ENCODE assay signal across 12 cellular contexts in genomic region chr5:388266-389196, GRCh38. TPM values are rescaled to one million over a fixed set of nuclear protein-coding genes. Genes with fewer than 3 reads are reported as not detected.
DNase-seq lines count a peak whose midpoint lies in the region; ATAC-seq, FAIRE-seq and TF ChIP-seq lines count a peak whose summit lies in the region.
"Had no signal": no experiment of that assay in that cellular context is flagged by ENCODE, and none has a peak within 500 bp of the region (broad histone marks: within the 10 kb centered on the region; RNA-seq: fewer than 3 reads in every experiment).

No MANE protein-coding gene starts in this region.

- no peak overlapping the region for H3K9ac ChIP-seq in kidney (ENCODE audit: low read length in 2 of 2)
- H3K9ac ChIP-seq: neural progenitor cell had no signal

- peaks cover 55% of the 10 kb centered on the region for H3K4me1 Mint-ChIP-seq in activated CD8-positive, alpha-beta T cell treated with anti-CD3 and anti-CD28 coated beads, Interleukin-2, amount 10 ng/mL, durations not matched to agents 7 days and 5 days (ENCODE audit: low read depth)
- peaks cover 34% of the 10 kb centered on the region for H3K4me1 Mint-ChIP-seq in activated CD8-positive, alpha-beta T cell treated with anti-CD3 and anti-CD28 coated beads for 36 hours (ENCODE audit: low read depth)

- TF ChIP-seq POLR2A in suprapubic skin (IDR thresholded peaks at IDR 0.05): no peak

- H3K27ac ChIP-seq in kidney (ENCODE audit: low read depth in 2 of 2, low read length in 2 of 2): no peak overlapping the region
- H3K27ac ChIP-seq in suprapubic skin: no peak overlapping the region
- H3K27ac ChIP-seq: neural progenitor cell had no signal

- no peak for FAIRE-seq in kidney (lab: Jason Lieb, UNC)
- FAIRE-seq in urothelium cell line (lab: Jason Lieb, UNC): no peak
- FAIRE-seq: astrocyte had no signal

- CTCF ChIA-PET in activated CD8-positive, alpha-beta T cell treated with anti-CD3 and anti-CD28 coated beads, Interleukin-2, amount 10 ng/mL, durations not matched to agents 7 days and 5 days (lab: Charles Lee): no interaction called here
- CTCF ChIA-PET in activated CD8-positive, alpha-beta T cell treated with anti-CD3 and anti-CD28 coated beads for 36 hours (lab: Charles Lee): interaction anchor here (0.8 kb wide), 1 partner anchor 10 kb away, joined by 3 read pairs; no protein-coding TSS in a partner anchor

- 85% methylated on average over 27 of the region's 34 CpGs for whole genome bisulfite sequencing in suprapubic skin

- H3K36me3 ChIP-seq in kidney (ENCODE audit: control insufficient read depth in 1 of 2, insufficient read depth in 2 of 2, low read length in 2 of 2): no peaks in the 10 kb centered on the region
- H3K36me3 ChIP-seq in suprapubic skin: no peaks in the 10 kb centered on the region
- H3K36me3 ChIP-seq: neural progenitor cell had no signal

- H3K4me1 ChIP-seq in kidney (ENCODE audit: control insufficient read depth in 1 of 2, insufficient read depth in 1 of 2, low read depth in 1 of 2, low read length in 2 of 2) (no peaks in the 10 kb centered on the region), suprapubic skin (peaks cover 8% of the 10 kb centered on the region)

- TF ChIP-seq EP300 in suprapubic skin (IDR thresholded peaks at IDR 0.05): no peak

- POLR2A ChIA-PET in activated CD8-positive, alpha-beta T cell treated with anti-CD3 and anti-CD28 coated beads, Interleukin-2, amount 10 ng/mL, durations not matched to agents 7 days and 5 days (lab: Charles Lee): no interaction called here
- POLR2A ChIA-PET in activated CD8-positive, alpha-beta T cell treated with anti-CD3 and anti-CD28 coated beads for 36 hours (lab: Charles Lee): interaction anchor here (1.4 kb wide), 1 partner anchor 9 kb away, joined by 3 read pairs; no protein-coding TSS in a partner anchor

- no peak for ATAC-seq in activated CD8-positive, alpha-beta T cell treated with anti-CD3 and anti-CD28 coated beads, Interleukin-2, amount 10 ng/mL, durations not matched to agents 7 days and 5 days
- no peak for ATAC-seq in activated CD8-positive, alpha-beta T cell treated with anti-CD3 and anti-CD28 coated beads for 36 hours
- ATAC-seq: Panc1 had no signal

- no peak for DNase-seq in activated CD8-positive, alpha-beta T cell treated with anti-CD3 and anti-CD28 coated beads, Interleukin-2, amount 10 ng/mL, durations not matched to agents 7 days and 5 days
- DNase-seq in activated CD8-positive, alpha-beta T cell treated with anti-CD3 and anti-CD28 coated beads for 36 hours: no peak
- DNase-seq in MV-4-11 (lab: John Stamatoyannopoulos, UW) (peak; percentile 17), kidney (peak; percentile 61), suprapubic skin (ENCODE audit: low spot score in 2 of 2) (peak; percentile 62 to 75), ureter (ENCODE audit: low spot score) (no peak), NCI-H1417 treated with DMSO at 0.1 percent for 48 hours (lab: John Stamatoyannopoulos, UW) (no peak), urothelium cell line (ENCODE audit: low spot score) (no peak)
- DNase-seq: activated CD4-positive, alpha-beta T cell treated with anti-CD3 and anti-CD28 coated beads for 1 hour had no signal

- intact Hi-C loops in activated CD8-positive, alpha-beta T cell treated with anti-CD3 and anti-CD28 coated beads for 36 hours (cut with micrococcal nuclease): no loop called here
- intact Hi-C loops in kidney (cut with DNase I): no loop called here

- TF ChIP-seq CTCF in activated CD8-positive, alpha-beta T cell treated with anti-CD3 and anti-CD28 coated beads for 36 hours (IDR thresholded peaks at IDR 0.05): no peak
- TF ChIP-seq CTCF in kidney (IDR thresholded peaks at IDR 0.05; ENCODE audit: borderline replicate concordance, extremely low read depth, insufficient read depth): no peak
- no peak for TF ChIP-seq CTCF in suprapubic skin (IDR thresholded peaks at IDR 0.05)

- peaks cover 74% of the 10 kb centered on the region for H3K36me3 Mint-ChIP-seq in activated CD8-positive, alpha-beta T cell treated with anti-CD3 and anti-CD28 coated beads, Interleukin-2, amount 10 ng/mL, durations not matched to agents 7 days and 5 days (ENCODE audit: low read depth)
- peaks cover 67% of the 10 kb centered on the region for H3K36me3 Mint-ChIP-seq in activated CD8-positive, alpha-beta T cell treated with anti-CD3 and anti-CD28 coated beads for 36 hours (ENCODE audit: low read depth)
- H3K36me3 Mint-ChIP-seq: neural progenitor cell had no signal

- H3K27me3 ChIP-seq in suprapubic skin: peaks cover 15% of the 10 kb centered on the region
- H3K27me3 ChIP-seq: neural progenitor cell had no signal

- H3K27me3 Mint-ChIP-seq in activated CD8-positive, alpha-beta T cell treated with anti-CD3 and anti-CD28 coated beads, Interleukin-2, amount 10 ng/mL, durations not matched to agents 7 days and 5 days (ENCODE audit: low read depth): no peaks in the 10 kb centered on the region
- H3K27me3 Mint-ChIP-seq in activated CD8-positive, alpha-beta T cell treated with anti-CD3 and anti-CD28 coated beads for 36 hours: no peaks in the 10 kb centered on the region

- peak overlapping the region; percentile 70 for H3K27ac Mint-ChIP-seq in activated CD8-positive, alpha-beta T cell treated with anti-CD3 and anti-CD28 coated beads, Interleukin-2, amount 10 ng/mL, durations not matched to agents 7 days and 5 days
- no peak overlapping the region for H3K27ac Mint-ChIP-seq in activated CD8-positive, alpha-beta T cell treated with anti-CD3 and anti-CD28 coated beads for 36 hours

- H3K4me3 Mint-ChIP-seq in activated CD8-positive, alpha-beta T cell treated with anti-CD3 and anti-CD28 coated beads, Interleukin-2, amount 10 ng/mL, durations not matched to agents 7 days and 5 days: no peak overlapping the region
- H3K4me3 Mint-ChIP-seq in activated CD8-positive, alpha-beta T cell treated with anti-CD3 and anti-CD28 coated beads for 36 hours: no peak overlapping the region
- H3K4me3 Mint-ChIP-seq: neural progenitor cell had no signal

- no peak overlapping the region for H3K4me3 ChIP-seq in kidney (ENCODE audit: low read length in 2 of 2)
- no peak overlapping the region for H3K4me3 ChIP-seq in suprapubic skin
- H3K4me3 ChIP-seq: neural progenitor cell had no signal

- peaks cover 18% of the 10 kb centered on the region for H3K9me3 Mint-ChIP-seq in activated CD8-positive, alpha-beta T cell treated with anti-CD3 and anti-CD28 coated beads, Interleukin-2, amount 10 ng/mL, durations not matched to agents 7 days and 5 days (ENCODE audit: insufficient read depth)
- peaks cover 16% of the 10 kb centered on the region for H3K9me3 Mint-ChIP-seq in activated CD8-positive, alpha-beta T cell treated with anti-CD3 and anti-CD28 coated beads for 36 hours

- H3K9me3 ChIP-seq in kidney (ENCODE audit: control insufficient read depth in 1 of 2, low read length in 2 of 2) (peaks cover 0 to 4% of the 10 kb centered on the region in 2 donors), suprapubic skin (no peaks in the 10 kb centered on the region)

RNA-seq across cellular contexts. Expression of gene EXOC3, which starts 54.4 kb away (rescaled TPM):
- total RNA-seq in activated CD8-positive, alpha-beta T cell treated with anti-CD3 and anti-CD28 coated beads, Interleukin-2, amount 10 ng/mL, durations not matched to agents 7 days and 5 days: 10 to 100 TPM; 62.2 to 62.3 TPM
- 10 to 100 TPM; 65.9 to 67.6 TPM for total RNA-seq in activated CD8-positive, alpha-beta T cell treated with anti-CD3 and anti-CD28 coated beads for 36 hours
- total RNA-seq in kidney: 71.5 TPM
- 40.5 TPM for polyA plus RNA-seq in kidney (ENCODE audit: insufficient read depth, low read depth, low replicate concordance)
- 100 to 1,000 TPM in 1 of 4 donors, 10 to 100 TPM in 3; 68.9 to 199 (median 83.4) TPM for total RNA-seq in suprapubic skin
- 63.3 TPM for total RNA-seq in ureter

Comparison
In these comparisons a context has a peak if more than half of its experiments do, and no peak if none do; other contexts are left out.
1. DNase-seq: peak in MV-4-11 (single experiment), kidney (single experiment) and suprapubic skin (2 of 2); none in activated CD8-positive, alpha-beta T cell treated with anti-CD3 and anti-CD28 coated beads, Interleukin-2, amount 10 ng/mL, durations not matched to agents 7 days and 5 days (single experiment), activated CD8-positive, alpha-beta T cell treated with anti-CD3 and anti-CD28 coated beads for 36 hours (single experiment), ureter (single experiment), NCI-H1417 treated with DMSO at 0.1 percent for 48 hours (single experiment) and urothelium cell line (single experiment).